In genomic region chr5:142313693-142314092, GRCh38 we compare ENCODE assay signal across 24 cellular contexts. TPM values are rescaled to one million over a fixed set of nuclear protein-coding genes. Genes with fewer than 3 reads are reported as not detected.
DNase-seq lines count a peak whose midpoint lies in the region; ATAC-seq and TF ChIP-seq lines count a peak whose summit lies in the region.
"Had no signal": no experiment of that assay in that cellular context is flagged by ENCODE, and none has a peak within 500 bp of the region (broad histone marks: within the 10 kb centered on the region; RNA-seq: fewer than 3 reads in every experiment).

No MANE protein-coding gene starts in this region.

- H2BK5ac ChIP-seq in IMR-90 (ENCODE audit: low read depth, low read length, poor library complexity, severe bottlenecking), result no peak overlapping the region

- H4K20me1 ChIP-seq in BLaER1, result no peaks in the 10 kb centered on the region
- H4K20me1 ChIP-seq in IMR-90 (ENCODE audit: insufficient read depth, low read length), result peaks cover 95% of the 10 kb centered on the region

- dilution Hi-C loops in IMR-90 (cut with HindIII; ENCODE audit: low sequenced_read_pairs, unreplicated experiment), result no loop called here

- ATAC-seq in IMR-90 (ENCODE audit: low read depth) (no peak), psoas muscle (peak in 1 of 4 donors; percentile 33), foreskin keratinocyte (no peak)
- ATAC-seq: activated CD4-positive, CD25-positive, alpha-beta regulatory T cell treated with anti-CD3 and anti-CD28 coated beads, Interleukin-2, amount 50 U/mL, for 24 hours; activated CD8-positive, alpha-beta T cell treated with anti-CD3 and anti-CD28 coated beads for 36 hours; HCT116; natural killer cell treated with Interleukin-12 subunit alpha and Interleukin-12 subunit beta and Interleukin-15 and Interleukin-18, amount 100 ng/mL, for 72 hours; pancreas had no signal

- H3K56ac ChIP-seq in IMR-90 (ENCODE audit: extremely low read depth, insufficient read depth, low read length), result no peak overlapping the region

- H3K4me3 ChIP-seq in BLaER1, result peak overlapping the region; percentile 42; the same call in 1 of the 2 replicates
- no peak overlapping the region for H3K4me3 ChIP-seq in IMR-90 (ENCODE audit: insufficient read depth, low read depth, low read length)
- H3K4me3 ChIP-seq in psoas muscle, result peak overlapping the region; percentile 7
- H3K4me3 ChIP-seq in SJCRH30, result no peak overlapping the region
- H3K4me3 ChIP-seq: adrenal gland, pancreas, sigmoid colon had no signal

- no peak overlapping the region for H2BK20ac ChIP-seq in IMR-90 (ENCODE audit: low read depth, low read length)

- CTCF ChIA-PET in IMR-90 (lab: Yijun Ruan, JAX), result no interaction called here

- H3K9ac ChIP-seq in BLaER1, result peak overlapping the region; percentile 57
- H3K9ac ChIP-seq in IMR-90 (ENCODE audit: low read depth, low read length), result no peak overlapping the region

- no peak overlapping the region for H3K18ac ChIP-seq in IMR-90 (ENCODE audit: low read depth, low read length)

- H3K9me3 Mint-ChIP-seq in endothelial cell (ENCODE audit: unreplicated experiment), result no peaks in the 10 kb centered on the region
- H3K9me3 Mint-ChIP-seq: activated CD8-positive, alpha-beta T cell treated with anti-CD3 and anti-CD28 coated beads for 36 hours; CD8-positive, alpha-beta memory T cell; dendritic cell treated with granulocyte-macrophage colony-stimulating factor and Interleukin-4, amounts not matched to agents 40 ng/mL and 50 ng/mL, for 4 days; memory B cell; natural killer cell treated with Interleukin-12 subunit alpha and Interleukin-12 subunit beta and Interleukin-15 and Interleukin-18, amount 100 ng/mL, for 72 hours had no signal

- H3K36me3 Mint-ChIP-seq in endothelial cell (ENCODE audit: low read depth, unreplicated experiment), result peaks cover 51% of the 10 kb centered on the region
- H3K36me3 Mint-ChIP-seq: CD8-positive, alpha-beta memory T cell; memory B cell; natural killer cell treated with Interleukin-12 subunit alpha and Interleukin-12 subunit beta and Interleukin-15 and Interleukin-18, amount 100 ng/mL, for 72 hours had no signal

- H3K9me3 ChIP-seq in BLaER1, result no peaks in the 10 kb centered on the region
- H3K9me3 ChIP-seq in IMR-90 (ENCODE audit: control insufficient read depth, insufficient read depth, low read length), result no peaks in the 10 kb centered on the region
- no peaks in the 10 kb centered on the region for H3K9me3 ChIP-seq in psoas muscle
- H3K9me3 ChIP-seq in SJCRH30 (replicated peaks), result no peaks in the 10 kb centered on the region
- H3K9me3 ChIP-seq: adrenal gland, pancreas, sigmoid colon had no signal

- H4K5ac ChIP-seq in IMR-90 (ENCODE audit: low read depth, low read length), result no peak overlapping the region

- H2BK120ac ChIP-seq in IMR-90 (ENCODE audit: low read depth, low read length), result no peak overlapping the region

- POLR2A ChIA-PET in IMR-90 (lab: Charles Lee; ENCODE audit: unreplicated experiment), result no interaction called here

- H2AFZ ChIP-seq in IMR-90 (replicated peaks; ENCODE audit: low read length, poor library complexity), result no peak overlapping the region

- in situ Hi-C loops in IMR-90 (cut with MboI; ENCODE audit: low sequenced_read_pairs), result no loop called here

- no peak overlapping the region for H3K4ac ChIP-seq in IMR-90 (ENCODE audit: low read depth, low read length)

- H3K36me3 ChIP-seq in BLaER1, result peaks cover 25% of the 10 kb centered on the region
- H3K36me3 ChIP-seq in IMR-90 (ENCODE audit: control insufficient read depth, insufficient read depth, low read length), result peaks cover 42% of the 10 kb centered on the region
- H3K36me3 ChIP-seq in psoas muscle (ENCODE audit: insufficient read depth in 1 of 2, low read depth in 1 of 2), result no peaks in the 10 kb centered on the region
- peaks cover 59% of the 10 kb centered on the region for H3K36me3 ChIP-seq in SJCRH30
- H3K36me3 ChIP-seq: pancreas, sigmoid colon had no signal

- H4K8ac ChIP-seq in IMR-90 (ENCODE audit: low read depth in 2 of 2, low read length in 2 of 2), result no peak overlapping the region; a peak in 1 of 4 replicates

- no peak overlapping the region for H2BK15ac ChIP-seq in IMR-90 (ENCODE audit: low read depth, low read length)

- H3K4me1 Mint-ChIP-seq in endothelial cell (ENCODE audit: unreplicated experiment), result peaks cover 86% of the 10 kb centered on the region

- peaks cover 11% of the 10 kb centered on the region for H3K27me3 Mint-ChIP-seq in endothelial cell (ENCODE audit: unreplicated experiment)
- H3K27me3 Mint-ChIP-seq: natural killer cell treated with Interleukin-12 subunit alpha and Interleukin-12 subunit beta and Interleukin-15 and Interleukin-18, amount 100 ng/mL, for 72 hours had no signal

- H3K4me1 ChIP-seq in BLaER1 (peaks cover 89% of the 10 kb centered on the region), IMR-90 (ENCODE audit: control insufficient read depth, insufficient read depth, low read length) (peaks cover 24% of the 10 kb centered on the region), psoas muscle (peaks cover 30% of the 10 kb centered on the region), SJCRH30 (peaks cover 16% of the 10 kb centered on the region), foreskin keratinocyte (peaks cover 5% of the 10 kb centered on the region)
- H3K4me1 ChIP-seq: pancreas had no signal

- H3K27ac ChIP-seq in BLaER1, result peak overlapping the region; percentile 94
- H3K27ac ChIP-seq in IMR-90 (ENCODE audit: insufficient read depth, low read length), result no peak overlapping the region
- no peak overlapping the region for H3K27ac ChIP-seq in psoas muscle
- H3K27ac ChIP-seq in SJCRH30, result no peak overlapping the region
- H3K27ac ChIP-seq in foreskin keratinocyte, result no peak overlapping the region
- H3K27ac ChIP-seq: pancreas had no signal

- H3K27ac Mint-ChIP-seq in endothelial cell (ENCODE audit: unreplicated experiment), result peak overlapping the region; percentile 59
- H3K27ac Mint-ChIP-seq: activated CD8-positive, alpha-beta T cell treated with anti-CD3 and anti-CD28 coated beads for 36 hours; dendritic cell treated with granulocyte-macrophage colony-stimulating factor and Interleukin-4, amounts not matched to agents 40 ng/mL and 50 ng/mL, for 4 days; memory B cell; natural killer cell treated with Interleukin-12 subunit alpha and Interleukin-12 subunit beta and Interleukin-15 and Interleukin-18, amount 100 ng/mL, for 72 hours had no signal

- intact Hi-C loops in IMR-90 (cut with micrococcal nuclease), result no loop called here
- intact Hi-C loops in psoas muscle (cut with DNase I), result no loop called here

- 0 out of 2 replicates have a peak overlapping the region, but pooled peaks have one; percentile 25 for H3K23ac ChIP-seq in IMR-90 (ENCODE audit: low read depth, low read length)

- TF ChIP-seq RAD21 in IMR-90 (IDR thresholded peaks at IDR 0.05; ENCODE audit: low read length), result no peak

- H3K4me2 ChIP-seq in BLaER1, result peak overlapping the region; percentile 94
- no peak overlapping the region for H3K4me2 ChIP-seq in IMR-90 (ENCODE audit: low read depth, low read length)

- 0 out of 2 replicates have a peak overlapping the region, but pooled peaks have one; percentile 5 for H2AK5ac ChIP-seq in IMR-90 (ENCODE audit: low read depth, low read length)

- no peak overlapping the region for H4K91ac ChIP-seq in IMR-90 (ENCODE audit: insufficient read depth, low read depth, low read length)

- H3K79me1 ChIP-seq in IMR-90 (ENCODE audit: low read depth in 1 of 2, low read length in 2 of 2), result peaks cover 15 to 61% of the 10 kb centered on the region in 2 experiments; a peak in 3 of 4 replicates

- H3K27me3 ChIP-seq in BLaER1, result no peaks in the 10 kb centered on the region
- no peaks in the 10 kb centered on the region for H3K27me3 ChIP-seq in IMR-90 (ENCODE audit: control insufficient read depth, insufficient read depth, low read length)
- peaks cover 0 to 13% (median 0%) of the 10 kb centered on the region in 3 donors for H3K27me3 ChIP-seq in psoas muscle (ENCODE audit: insufficient read depth in 3 of 3, low read length in 2 of 3)
- no peaks in the 10 kb centered on the region for H3K27me3 ChIP-seq in SJCRH30
- H3K27me3 ChIP-seq in foreskin keratinocyte, result no peaks in the 10 kb centered on the region
- H3K27me3 ChIP-seq: adrenal gland, pancreas, sigmoid colon had no signal

- WGBS in IMR-90 (ENCODE audit: extremely low coverage in 2 of 2, insufficient read length in 1 of 2), 2 experiments, result no CpG with 5 or more reads among the region's 4 CpGs
- 26 to 37% (median 30%) methylated on average over 4 of the region's 4 CpGs for WGBS in psoas muscle, 3 donors

- TF ChIP-seq CTCF in IMR-90 (conservative IDR thresholded peaks at IDR 0.05; ENCODE audit: low read depth, low read length) (no peak), endothelial cell (IDR thresholded peaks at IDR 0.05; ENCODE audit: unreplicated experiment) (no peak), psoas muscle (IDR thresholded peaks at IDR 0.05) (no peak), foreskin keratinocyte (conservative IDR thresholded peaks at IDR 0.05) (no peak)

- BruUV-seq in IMR-90 (replicated peaks; lab: Mats Ljungman, UMichigan), result no TSS peak

- H2AK9ac ChIP-seq in IMR-90 (replicated peaks; ENCODE audit: low read depth, low read length, poor library complexity), result no peak overlapping the region

- TF ChIP-seq POLR2A in IMR-90 (IDR thresholded peaks at IDR 0.05; ENCODE audit: low read depth, low read length), result no peak

- H3K4me3 Mint-ChIP-seq in endothelial cell (ENCODE audit: unreplicated experiment), result peak overlapping the region; percentile 65
- H3K4me3 Mint-ChIP-seq: activated CD8-positive, alpha-beta T cell treated with anti-CD3 and anti-CD28 coated beads for 36 hours; CD8-positive, alpha-beta memory T cell; dendritic cell treated with granulocyte-macrophage colony-stimulating factor and Interleukin-4, amounts not matched to agents 40 ng/mL and 50 ng/mL, for 4 days; memory B cell; natural killer cell treated with Interleukin-12 subunit alpha and Interleukin-12 subunit beta and Interleukin-15 and Interleukin-18, amount 100 ng/mL, for 72 hours had no signal

- peaks cover 29% of the 10 kb centered on the region for H3K9me1 ChIP-seq in IMR-90 (ENCODE audit: insufficient read depth, low read length)

- DNase-seq in IMR-90, result no peak
- no peak for DNase-seq in endothelial cell (ENCODE audit: low spot score)
- no peak for DNase-seq in psoas muscle
- DNase-seq in NCI-H1048 (lab: John Stamatoyannopoulos, UW), result no peak
- DNase-seq in SJCRH30, result no peak
- no peak for DNase-seq in foreskin keratinocyte
- DNase-seq: activated CD8-positive, alpha-beta T cell treated with anti-CD3 and anti-CD28 coated beads for 36 hours; activated gamma-delta T cell; activated T-cell treated with anti-CD3 and anti-CD28 coated beads for 4 hours; adrenal gland; CD8-positive, alpha-beta memory T cell; DMS153; KG1; kidney; NCI-H187; NCI-H748 treated with DMSO at 0.1 percent for 48 hours; pancreas; sigmoid colon had no signal

- no peak overlapping the region for H3K14ac ChIP-seq in IMR-90 (replicated peaks; ENCODE audit: low read depth, low read length)

RNA-seq across cellular contexts. Expression of gene SPRY4, which starts 11.1 kb away (rescaled TPM):
- 8.4 and 10.3 TPM in 2 replicates for total RNA-seq in IMR-90 (2012; rRNA removed)
- polyA plus RNA-seq in IMR-90 (2012; rRNA removed), result 21.0 and 22.1 TPM in 2 replicates
- polyA plus RNA-seq in IMR-90 (2012; cell fraction: cytosol; rRNA removed), result 13.3 and 14.6 TPM in 2 replicates
- 59.8 and 89.3 TPM in 2 replicates for polyA plus RNA-seq in IMR-90 (2012; cell fraction: nucleus; rRNA removed; ENCODE audit: low replicate concordance)
- total RNA-seq in endothelial cell (ENCODE audit: unreplicated experiment), result 74.2 TPM
- total RNA-seq in psoas muscle, result 1 to 10 TPM; 5.3 to 6.3 (median 5.9) TPM
- polyA plus RNA-seq in psoas muscle, result 1 to 10 TPM; 1.0 to 8.0 (median 2.4) TPM
- 41.6 and 41.7 TPM in 2 replicates for total RNA-seq in SJCRH30 (2014; rRNA removed; shearing (Covaris generic))
- total RNA-seq in foreskin keratinocyte, result 25.6 and 31.6 TPM in 2 replicates
- 8.3 and 8.9 TPM in 2 replicates for polyA plus RNA-seq in foreskin keratinocyte
- polyA plus RNA-seq: CD8-positive, alpha-beta memory T cell had no signal

Comparison
In these comparisons a context has a peak if more than half of its experiments do, and no peak if none do; other contexts are left out.
1. H3K4me3 ChIP-seq: peak in BLaER1 (single experiment) and psoas muscle (single experiment); none in IMR-90 (single experiment) and SJCRH30 (single experiment).